Comparison of ENCODE assay signal across 8 cellular contexts in the genomic region with DNA sequence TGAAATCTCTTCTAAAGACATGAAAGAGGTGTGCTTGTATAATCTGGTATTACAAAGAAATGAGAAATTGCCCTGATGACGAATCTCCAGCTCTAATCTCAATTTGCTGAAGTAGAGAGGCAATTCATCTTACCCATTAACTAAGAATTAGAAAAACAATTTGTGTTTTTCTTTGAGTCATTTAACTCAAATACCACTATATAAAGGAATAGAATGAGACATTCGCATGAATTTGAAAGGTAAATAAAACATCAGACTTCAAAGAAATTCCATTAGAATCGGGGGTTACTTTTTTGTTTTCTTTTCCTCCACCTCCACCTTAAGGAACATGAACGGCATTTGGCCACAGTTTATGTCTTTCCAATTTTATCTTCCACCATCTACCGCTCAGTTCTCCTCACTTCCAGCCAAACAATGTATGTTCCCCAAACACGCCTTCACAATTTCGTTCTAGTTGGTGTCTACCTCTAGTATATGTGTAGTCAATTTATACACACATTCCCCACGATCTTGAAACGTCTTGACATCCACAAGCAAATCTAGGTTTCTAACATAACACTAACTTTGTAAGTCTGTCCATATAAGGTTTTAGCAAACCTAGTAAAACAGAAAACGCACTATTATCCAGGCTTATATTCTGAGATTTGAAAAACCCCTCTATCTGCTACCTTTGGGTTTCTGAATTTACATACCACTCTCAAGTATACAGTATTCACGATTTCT. TPM values are rescaled to one million over a fixed set of nuclear protein-coding genes. Genes with fewer than 3 reads are reported as not detected.
DNase-seq lines count a peak whose midpoint lies in the region; ATAC-seq lines count a peak whose summit lies in the region.

No MANE protein-coding gene starts in this region.

- CTCF ChIA-PET in activated CD4-positive, alpha-beta T cell treated with anti-CD3 and anti-CD28 coated beads for 36 hours (lab: Charles Lee), result interaction anchor here (0.8 to 1.8 kb wide), 5 partner anchors 8 to 81 kb away, joined by 3 to 4 read pairs (median 3); no protein-coding TSS in a partner anchor

- no peaks in the 10 kb centered on the region for H3K9me3 Mint-ChIP-seq in activated CD4-positive, alpha-beta T cell treated with anti-CD3 and anti-CD28 coated beads for 36 hours (ENCODE audit: low read depth)
- H3K9me3 Mint-ChIP-seq in activated naive CD8-positive, alpha-beta T cell treated with anti-CD3 and anti-CD28 coated beads for 36 hours, result no peaks in the 10 kb centered on the region

- ATAC-seq in activated CD4-positive, alpha-beta T cell treated with anti-CD3 and anti-CD28 coated beads for 36 hours, result no peak

- DNase-seq in activated CD4-positive, alpha-beta T cell treated with anti-CD3 and anti-CD28 coated beads for 36 hours, result no peak
- no peak for DNase-seq in activated CD4-positive, alpha-beta T cell treated with anti-CD3 and anti-CD28 coated beads for 48 hours
- DNase-seq in activated naive CD8-positive, alpha-beta T cell treated with anti-CD3 and anti-CD28 coated beads for 36 hours, result no peak
- DNase-seq in kidney glomerular epithelial cell (lab: John Stamatoyannopoulos, UW) (peak; percentile 52), AG08395 (ENCODE audit: low spot score) (no peak), SKM-1 (lab: John Stamatoyannopoulos, UW; ENCODE audit: unreplicated experiment) (no peak)
- DNase-seq in stimulated activated CD4-positive, alpha-beta T cell treated with anti-CD3 and anti-CD28 coated beads, Interleukin-15, amount 100 ng/mL, for 24 hours, result no peak

- peak overlapping the region; percentile 72 for H3K27ac ChIP-seq in temporal lobe (ENCODE audit: low read depth, low read length)

- peak overlapping the region; percentile 95 for H3K4me3 Mint-ChIP-seq in activated CD4-positive, alpha-beta T cell treated with anti-CD3 and anti-CD28 coated beads for 36 hours
- peak overlapping the region; percentile 94 for H3K4me3 Mint-ChIP-seq in activated naive CD8-positive, alpha-beta T cell treated with anti-CD3 and anti-CD28 coated beads for 36 hours

- no peaks in the 10 kb centered on the region for H3K27me3 Mint-ChIP-seq in activated CD4-positive, alpha-beta T cell treated with anti-CD3 and anti-CD28 coated beads for 36 hours
- no peaks in the 10 kb centered on the region for H3K27me3 Mint-ChIP-seq in activated naive CD8-positive, alpha-beta T cell treated with anti-CD3 and anti-CD28 coated beads for 36 hours

- peak overlapping the region; percentile 94 for H3K27ac Mint-ChIP-seq in activated CD4-positive, alpha-beta T cell treated with anti-CD3 and anti-CD28 coated beads for 36 hours
- H3K27ac Mint-ChIP-seq in activated naive CD8-positive, alpha-beta T cell treated with anti-CD3 and anti-CD28 coated beads for 36 hours, result peak overlapping the region; percentile 98

- H3K36me3 Mint-ChIP-seq in activated CD4-positive, alpha-beta T cell treated with anti-CD3 and anti-CD28 coated beads for 36 hours (ENCODE audit: low read depth), result peaks cover 19% of the 10 kb centered on the region
- H3K36me3 Mint-ChIP-seq in activated naive CD8-positive, alpha-beta T cell treated with anti-CD3 and anti-CD28 coated beads for 36 hours, result peaks cover 21% of the 10 kb centered on the region

- POLR2A ChIA-PET in activated CD4-positive, alpha-beta T cell treated with anti-CD3 and anti-CD28 coated beads for 36 hours (lab: Charles Lee), result interaction anchor here (0.7 kb wide), 1 partner anchor 26 kb away, joined by 3 read pairs; no protein-coding TSS in a partner anchor

- peaks cover 26% of the 10 kb centered on the region for H3K4me1 Mint-ChIP-seq in activated CD4-positive, alpha-beta T cell treated with anti-CD3 and anti-CD28 coated beads for 36 hours
- peaks cover 27% of the 10 kb centered on the region for H3K4me1 Mint-ChIP-seq in activated naive CD8-positive, alpha-beta T cell treated with anti-CD3 and anti-CD28 coated beads for 36 hours

- intact Hi-C loops in activated CD4-positive, alpha-beta T cell treated with anti-CD3 and anti-CD28 coated beads for 36 hours (cut with DNase I, micrococcal nuclease), result loop anchor here (2.0 kb wide), 6 partner anchors 13 to 1941 kb away; a partner anchor contains a TSS

RNA-seq across cellular contexts. Expression of a gene that starts 1.3 kb away (rescaled TPM):
- total RNA-seq in activated CD4-positive, alpha-beta T cell treated with anti-CD3 and anti-CD28 coated beads for 36 hours, result 100 to 1,000 TPM in 1 of 2 experiments, 10 to 100 TPM in 1; 89.5 to 121 TPM
- 10 to 100 TPM; 85.1 to 97.2 TPM for total RNA-seq in activated naive CD8-positive, alpha-beta T cell treated with anti-CD3 and anti-CD28 coated beads for 36 hours
- 152 TPM for total RNA-seq in temporal lobe
